Comparison of ENCODE assay signal across 10 cellular contexts in genomic region chr11:43992834-43993637, GRCh38. TPM values are rescaled to one million over a fixed set of nuclear protein-coding genes. Genes with fewer than 3 reads are reported as not detected.
DNase-seq lines count a peak whose midpoint lies in the region; ATAC-seq, FAIRE-seq and TF ChIP-seq lines count a peak whose summit lies in the region.
"Had no signal": no experiment of that assay in that cellular context is flagged by ENCODE, and none has a peak within 500 bp of the region (broad histone marks: within the 10 kb centered on the region; RNA-seq: fewer than 3 reads in every experiment).

No MANE protein-coding gene starts in this region.

- DNase-seq in GM23248 (peak; percentile 42), OCI-M1 (lab: John Stamatoyannopoulos, UW) (peak; percentile 41), skeletal muscle cell (ENCODE audit: low read depth) (no peak), urothelium cell line (ENCODE audit: low spot score) (no peak)
- no peak for DNase-seq in stimulated activated CD4-positive, alpha-beta T cell treated with anti-CD3 and anti-CD28 coated beads, Interleukin-2, amount 100 ng/mL, for 24 hours
- DNase-seq: activated gamma-delta T cell treated with Interleukin-2 at 50 U/mL for 16 hours, H7 had no signal

- H4K20me1 ChIP-seq in GM23248 (ENCODE audit: insufficient read depth), result no peaks in the 10 kb centered on the region

- TF ChIP-seq CTCF in gastroesophageal sphincter (IDR thresholded peaks at IDR 0.05), result no peak

- no peak for FAIRE-seq in urothelium cell line (lab: Jason Lieb, UNC)

- H3K9me3 ChIP-seq in GM23248 (ENCODE audit: low read depth), result no peaks in the 10 kb centered on the region
- H3K9me3 ChIP-seq in gastroesophageal sphincter, result no peaks in the 10 kb centered on the region

- H3K9me2 ChIP-seq in GM23248 (ENCODE audit: insufficient read depth), result no peaks in the 10 kb centered on the region

- no peak overlapping the region for H3K9ac ChIP-seq in GM23248

- TF ChIP-seq POLR2A in gastroesophageal sphincter (IDR thresholded peaks at IDR 0.05), result no peak

- peaks cover 4% of the 10 kb centered on the region; the same call in 1 of the 2 replicates for H3F3A ChIP-seq in GM23248 (ENCODE audit: insufficient read depth)

- H3K4me3 ChIP-seq in GM23248 (peak overlapping the region; percentile 7; the same call in 1 of the 2 replicates), gastroesophageal sphincter (peak overlapping the region in 1 of 2 donors; percentile 12), skeletal muscle cell (ENCODE audit: low read depth, low read length) (peak overlapping the region; percentile 14)

- no peak for TF ChIP-seq EP300 in gastroesophageal sphincter (IDR thresholded peaks at IDR 0.05)

- WGBS in GM23248 (ENCODE audit: low coverage in 1 of 2, low lambda C conversion rate in 2 of 2, missing lambda C conversion rate in 2 of 2), 2 experiments, result 35 to 36% methylated on average over 14 of the region's 14 CpGs
- WGBS in gastroesophageal sphincter (ENCODE audit: low coverage in 1 of 2), 2 donors, result 0 to 6% methylated on average over 2 to 7 of the region's 14 CpGs

- no peaks in the 10 kb centered on the region for H3K79me2 ChIP-seq in GM23248 (ENCODE audit: insufficient read depth)

- ATAC-seq in gastroesophageal sphincter, result peak; percentile 61
- no peak for ATAC-seq in HG02642 (IDR thresholded peaks at IDR 0.05; ENCODE audit: poor library complexity, unreplicated experiment)

- H3K27me3 ChIP-seq in GM23248 (replicated peaks; ENCODE audit: insufficient read depth), result no peaks in the 10 kb centered on the region
- H3K27me3 ChIP-seq in gastroesophageal sphincter, result no peaks in the 10 kb centered on the region

- H3K36me3 ChIP-seq in GM23248 (ENCODE audit: low read depth) (no peaks in the 10 kb centered on the region), gastroesophageal sphincter (no peaks in the 10 kb centered on the region)

- H3K4me2 ChIP-seq in GM23248 (ENCODE audit: unreplicated experiment), result no peak overlapping the region

- H2AFZ ChIP-seq in GM23248, result peak overlapping the region; percentile 63

- H3K27ac ChIP-seq in GM23248 (no peak overlapping the region), gastroesophageal sphincter (peak overlapping the region; percentile 17 to 72 (median 64))

- in situ Hi-C loops in GM23248 (cut with MboI), result no loop called here

- H3K4me1 ChIP-seq in GM23248 (ENCODE audit: insufficient read depth), result peaks cover 6% of the 10 kb centered on the region
- peaks cover 0 to 36% (median 8%) of the 10 kb centered on the region in 3 donors for H3K4me1 ChIP-seq in gastroesophageal sphincter

RNA-seq across cellular contexts. Expression of gene C11orf96, which starts 50.6 kb away (rescaled TPM):
- total RNA-seq in GM23248 (2014; rRNA removed; shearing (Covaris generic)), result 1.8 TPM in 2 replicates
- 0.38 and 1.1 TPM in 2 replicates for polyA plus RNA-seq in GM23248 (2016; fragmentation: Nextera tagmentation; extraction: Ambion mirVana)
- total RNA-seq in gastroesophageal sphincter, result 100 to 1,000 TPM in 1 of 4 donors, 10 to 100 TPM in 3; 47.0 to 723 (median 71.2) TPM

RNA-seq across cellular contexts. Expression of gene ACCSL, which starts 54.7 kb away (rescaled TPM):
- not detected in 2 replicates for total RNA-seq in GM23248 (2014; rRNA removed; shearing (Covaris generic))
- not detected in 2 replicates for polyA plus RNA-seq in GM23248 (2016; fragmentation: Nextera tagmentation; extraction: Ambion mirVana)
- total RNA-seq in gastroesophageal sphincter, result not detected
- total RNA-seq: H7 had no signal
- polyA plus RNA-seq: neural cell had no signal

Comparison
In these comparisons a context has a peak if more than half of its experiments do, and no peak if none do; other contexts are left out.
1. DNase-seq: peak in GM23248 (single experiment) and OCI-M1 (single experiment); none in skeletal muscle cell (single experiment), urothelium cell line (single experiment) and stimulated activated CD4-positive, alpha-beta T cell treated with anti-CD3 and anti-CD28 coated beads, Interleukin-2, amount 100 ng/mL, for 24 hours (0 of 2).
2. RNA of gene C11orf96, which starts 50.6 kb away (total RNA-seq): 47.0 to 723 TPM in gastroesophageal sphincter; 1.8 TPM in GM23248; every median in the first group is over 10 times any median in the second.